15 cellular contexts compared by ENCODE assay signal in genomic region chr1:32255072-32256071, GRCh38. TPM values are rescaled to one million over a fixed set of nuclear protein-coding genes. Genes with fewer than 3 reads are reported as not detected.
DNase-seq lines count a peak whose midpoint lies in the region; ATAC-seq and TF ChIP-seq lines count a peak whose summit lies in the region.
"Had no signal": no experiment of that assay in that cellular context is flagged by ENCODE, and none has a peak within 500 bp of the region (broad histone marks: within the 10 kb centered on the region; RNA-seq: fewer than 3 reads in every experiment).

No MANE protein-coding gene starts in this region.

- in situ Hi-C loops in IMR-90 (cut with MboI; ENCODE audit: low sequenced_read_pairs): no loop called here

- no peak for TF ChIP-seq RAD21 in IMR-90 (IDR thresholded peaks at IDR 0.05; ENCODE audit: low read length)

- H3K23ac ChIP-seq in IMR-90 (ENCODE audit: low read depth, low read length) (no peak overlapping the region), trophoblast cell (ENCODE audit: low read length) (no peak overlapping the region)

- no peak overlapping the region for H3K56ac ChIP-seq in IMR-90 (ENCODE audit: extremely low read depth, insufficient read depth, low read length)

- intact Hi-C loops in IMR-90 (cut with micrococcal nuclease): no loop called here
- intact Hi-C loops in activated T-helper 1 cell treated with anti-CD3 and anti-CD28 coated beads, Interleukin-12 subunit alpha, Interleukin-12 subunit beta, Interleukin-2, Interleukin-4 antibody, amounts not matched to agents 30 ng/mL and 10 ng/mL and 1 ng/mL, durations not matched to agents 14 hours and 24 hours and 36 hours (cut with micrococcal nuclease): loop anchor here (1.0 to 10.0 kb wide), 2 partner anchors 8 to 729 kb away; no protein-coding TSS in a partner anchor
- intact Hi-C loops in natural killer cell (cut with micrococcal nuclease): no loop called here

- H3K79me2 ChIP-seq in trophoblast cell (ENCODE audit: control insufficient read depth, insufficient read depth, low read length, poor library complexity): no peaks in the 10 kb centered on the region

- H2AK9ac ChIP-seq in IMR-90 (replicated peaks; ENCODE audit: low read depth, low read length, poor library complexity): no peak overlapping the region

- H2AFZ ChIP-seq in IMR-90 (replicated peaks; ENCODE audit: low read length, poor library complexity) (peak overlapping the region; percentile 18), trophoblast cell (ENCODE audit: insufficient read depth, low read length, poor library complexity) (no peak overlapping the region)

- H3K9me1 ChIP-seq in IMR-90 (ENCODE audit: insufficient read depth, low read length): no peaks in the 10 kb centered on the region

- H3K4me1 Mint-ChIP-seq in activated T-helper 1 cell treated with anti-CD3 and anti-CD28 coated beads, Interleukin-12 subunit alpha, Interleukin-12 subunit beta, Interleukin-2, Interleukin-4 antibody, amounts not matched to agents 30 ng/mL and 10 ng/mL and 1 ng/mL, durations not matched to agents 14 hours and 24 hours and 36 hours (ENCODE audit: low read depth): peaks cover 63% of the 10 kb centered on the region
- peaks cover 47 to 65% of the 10 kb centered on the region in 2 donors for H3K4me1 Mint-ChIP-seq in natural killer cell

- TF ChIP-seq CTCF in IMR-90 (conservative IDR thresholded peaks at IDR 0.05; ENCODE audit: low read depth, low read length): no peak
- no peak for TF ChIP-seq CTCF in natural killer cell (IDR thresholded peaks at IDR 0.05)
- TF ChIP-seq CTCF in foreskin keratinocyte (conservative IDR thresholded peaks at IDR 0.05): no peak

- H3K4me1 ChIP-seq in IMR-90 (ENCODE audit: control insufficient read depth, insufficient read depth, low read length) (no peaks in the 10 kb centered on the region), foreskin keratinocyte (no peaks in the 10 kb centered on the region), trophoblast cell (ENCODE audit: control insufficient read depth in 1 of 2, insufficient read depth in 2 of 2, low read length in 2 of 2) (no peaks in the 10 kb centered on the region)

- H4K91ac ChIP-seq in IMR-90 (ENCODE audit: insufficient read depth, low read depth, low read length) (no peak overlapping the region), trophoblast cell (ENCODE audit: low read depth, low read length) (no peak overlapping the region)

- H2BK120ac ChIP-seq in IMR-90 (ENCODE audit: low read depth, low read length) (no peak overlapping the region), trophoblast cell (ENCODE audit: insufficient read depth, low read length, poor library complexity) (no peak overlapping the region)

- no peak overlapping the region for H4K12ac ChIP-seq in trophoblast cell (ENCODE audit: low read depth, low read length)

- no peak overlapping the region for H3K18ac ChIP-seq in IMR-90 (ENCODE audit: low read depth, low read length)
- H3K18ac ChIP-seq in trophoblast cell (ENCODE audit: low read length): no peak overlapping the region

- POLR2A ChIA-PET in IMR-90 (lab: Charles Lee; ENCODE audit: unreplicated experiment): no interaction called here

- 60% methylated on average over 1 of the region's 10 CpGs; no CpG with 5 or more reads in 1 of the 2 experiments for WGBS in IMR-90 (ENCODE audit: extremely low coverage in 2 of 2, insufficient read length in 1 of 2), 2 experiments
- no CpG with 5 or more reads among the region's 10 CpGs for WGBS in trophoblast cell (ENCODE audit: extremely low coverage, insufficient coverage, insufficient read length)

- no peaks in the 10 kb centered on the region for H3K27me3 Mint-ChIP-seq in activated T-helper 1 cell treated with anti-CD3 and anti-CD28 coated beads, Interleukin-12 subunit alpha, Interleukin-12 subunit beta, Interleukin-2, Interleukin-4 antibody, amounts not matched to agents 30 ng/mL and 10 ng/mL and 1 ng/mL, durations not matched to agents 14 hours and 24 hours and 36 hours (ENCODE audit: insufficient read depth)
- no peaks in the 10 kb centered on the region for H3K27me3 Mint-ChIP-seq in natural killer cell (ENCODE audit: low read depth in 2 of 2)

- no peak overlapping the region for H3K9ac ChIP-seq in IMR-90 (ENCODE audit: low read depth, low read length)
- H3K9ac ChIP-seq in trophoblast cell (ENCODE audit: low read length): no peak overlapping the region

- peak; percentile 56 for DNase-seq in activated T-cell treated with anti-CD3 and anti-CD28 coated beads, Interleukin-2, amount 50 U/mL, for 1 hour
- DNase-seq in activated T-cell treated with anti-CD3 and anti-CD28 coated beads for 4 hours (no peak), IMR-90 (no peak), natural killer cell (no peak), foreskin keratinocyte (no peak), cortex of kidney (lab: John Stamatoyannopoulos, UW) (no peak), trophoblast cell (no peak)
- DNase-seq in activated T-helper 1 cell treated with anti-CD3 and anti-CD28 coated beads, Interleukin-12 subunit alpha, Interleukin-12 subunit beta, Interleukin-2, Interleukin-4 antibody, amounts not matched to agents 30 ng/mL and 10 ng/mL and 1 ng/mL, durations not matched to agents 14 hours and 24 hours and 36 hours (ENCODE audit: low spot score): peak; percentile 29
- DNase-seq: activated CD4-positive, alpha-beta T cell treated with anti-CD3 and anti-CD28 coated beads, Interleukin-2, amount 50 U/mL, for 48 hours; NCI-H2107; NCI-H82; T-helper 9 cell had no signal

- no peak overlapping the region for H2BK20ac ChIP-seq in IMR-90 (ENCODE audit: low read depth, low read length)

- H3K9me3 Mint-ChIP-seq in activated T-helper 1 cell treated with anti-CD3 and anti-CD28 coated beads, Interleukin-12 subunit alpha, Interleukin-12 subunit beta, Interleukin-2, Interleukin-4 antibody, amounts not matched to agents 30 ng/mL and 10 ng/mL and 1 ng/mL, durations not matched to agents 14 hours and 24 hours and 36 hours: no peaks in the 10 kb centered on the region
- no peaks in the 10 kb centered on the region for H3K9me3 Mint-ChIP-seq in natural killer cell

- H3K4me2 ChIP-seq in IMR-90 (ENCODE audit: low read depth, low read length) (no peak overlapping the region), trophoblast cell (ENCODE audit: low read length) (no peak overlapping the region)

- no peak overlapping the region for H2BK5ac ChIP-seq in IMR-90 (ENCODE audit: low read depth, low read length, poor library complexity, severe bottlenecking)
- no peak overlapping the region for H2BK5ac ChIP-seq in trophoblast cell (ENCODE audit: low read depth, low read length, poor library complexity)

- no peak overlapping the region for H2BK15ac ChIP-seq in IMR-90 (ENCODE audit: low read depth, low read length)

- H3K9me3 ChIP-seq in IMR-90 (ENCODE audit: control insufficient read depth, insufficient read depth, low read length): no peaks in the 10 kb centered on the region
- H3K9me3 ChIP-seq in trophoblast cell (ENCODE audit: insufficient read depth, low read depth, low read length): no peaks in the 10 kb centered on the region

- H3K79me1 ChIP-seq in IMR-90 (ENCODE audit: low read depth in 1 of 2, low read length in 2 of 2) (no peaks in the 10 kb centered on the region), trophoblast cell (ENCODE audit: low read length) (no peaks in the 10 kb centered on the region)

- peak overlapping the region; percentile 88 for H3K27ac Mint-ChIP-seq in activated T-helper 1 cell treated with anti-CD3 and anti-CD28 coated beads, Interleukin-12 subunit alpha, Interleukin-12 subunit beta, Interleukin-2, Interleukin-4 antibody, amounts not matched to agents 30 ng/mL and 10 ng/mL and 1 ng/mL, durations not matched to agents 14 hours and 24 hours and 36 hours
- H3K27ac Mint-ChIP-seq in natural killer cell: peak overlapping the region; percentile 93 to 96

- H3K14ac ChIP-seq in IMR-90 (replicated peaks; ENCODE audit: low read depth, low read length) (no peak overlapping the region), trophoblast cell (ENCODE audit: low read length) (no peak overlapping the region)

- no peak for TF ChIP-seq POLR2A in IMR-90 (IDR thresholded peaks at IDR 0.05; ENCODE audit: low read depth, low read length)

- H4K8ac ChIP-seq in IMR-90 (ENCODE audit: low read depth in 2 of 2, low read length in 2 of 2): no peak overlapping the region
- no peak overlapping the region for H4K8ac ChIP-seq in trophoblast cell (ENCODE audit: low read depth, low read length)

- no peak for ATAC-seq in IMR-90 (ENCODE audit: low read depth)
- ATAC-seq in natural killer cell: peak in 1 of 3 donors; percentile 7
- ATAC-seq in foreskin keratinocyte: no peak
- ATAC-seq: Right ventricle myocardium inferior had no signal

- no peak overlapping the region for H3K4ac ChIP-seq in IMR-90 (ENCODE audit: low read depth, low read length)
- H3K4ac ChIP-seq in trophoblast cell (ENCODE audit: low read depth, low read length): no peak overlapping the region

- H2AK5ac ChIP-seq in IMR-90 (ENCODE audit: low read depth, low read length) (no peak overlapping the region), trophoblast cell (ENCODE audit: low read length) (no peak overlapping the region)

- H2BK12ac ChIP-seq in trophoblast cell (ENCODE audit: low read length): no peak overlapping the region

- no peaks in the 10 kb centered on the region for H4K20me1 ChIP-seq in IMR-90 (ENCODE audit: insufficient read depth, low read length)

- dilution Hi-C loops in IMR-90 (cut with HindIII; ENCODE audit: low sequenced_read_pairs, unreplicated experiment): no loop called here

- H3K27ac ChIP-seq in IMR-90 (ENCODE audit: insufficient read depth, low read length) (no peak overlapping the region), foreskin keratinocyte (no peak overlapping the region), trophoblast cell (ENCODE audit: low read depth, low read length) (no peak overlapping the region)
- H3K27ac ChIP-seq: epithelial cell of prostate had no signal

- H3K4me3 ChIP-seq in IMR-90 (ENCODE audit: insufficient read depth, low read depth, low read length) (no peak overlapping the region), trophoblast cell (ENCODE audit: low read depth, low read length) (no peak overlapping the region)

- BruUV-seq in IMR-90 (replicated peaks; lab: Mats Ljungman, UMichigan): no TSS peak

- peak overlapping the region; percentile 83 for H3K4me3 Mint-ChIP-seq in activated T-helper 1 cell treated with anti-CD3 and anti-CD28 coated beads, Interleukin-12 subunit alpha, Interleukin-12 subunit beta, Interleukin-2, Interleukin-4 antibody, amounts not matched to agents 30 ng/mL and 10 ng/mL and 1 ng/mL, durations not matched to agents 14 hours and 24 hours and 36 hours
- peak overlapping the region; percentile 85 for H3K4me3 Mint-ChIP-seq in natural killer cell

- CTCF ChIA-PET in IMR-90 (lab: Yijun Ruan, JAX): no interaction called here

- H3K36me3 ChIP-seq in IMR-90 (ENCODE audit: control insufficient read depth, insufficient read depth, low read length) (no peaks in the 10 kb centered on the region), trophoblast cell (ENCODE audit: control insufficient read depth in 1 of 2, insufficient read depth in 2 of 2, low read length in 2 of 2) (no peaks in the 10 kb centered on the region)

- H3K36me3 Mint-ChIP-seq in activated T-helper 1 cell treated with anti-CD3 and anti-CD28 coated beads, Interleukin-12 subunit alpha, Interleukin-12 subunit beta, Interleukin-2, Interleukin-4 antibody, amounts not matched to agents 30 ng/mL and 10 ng/mL and 1 ng/mL, durations not matched to agents 14 hours and 24 hours and 36 hours (ENCODE audit: low read depth): peaks cover 37% of the 10 kb centered on the region
- H3K36me3 Mint-ChIP-seq in natural killer cell: no peaks in the 10 kb centered on the region

- H3K27me3 ChIP-seq in IMR-90 (ENCODE audit: control insufficient read depth, insufficient read depth, low read length) (peaks cover 2% of the 10 kb centered on the region; the same call in 1 of the 2 replicates), foreskin keratinocyte (no peaks in the 10 kb centered on the region), trophoblast cell (ENCODE audit: insufficient read depth, low read length) (no peaks in the 10 kb centered on the region)

- no peak overlapping the region for H4K5ac ChIP-seq in IMR-90 (ENCODE audit: low read depth, low read length)

RNA-seq across cellular contexts. Expression of gene LCK, which starts 4.3 kb away (rescaled TPM):
- not detected in 2 replicates for total RNA-seq in IMR-90 (2012; rRNA removed)
- polyA plus RNA-seq in IMR-90 (2012; rRNA removed): not detected in 2 replicates
- polyA plus RNA-seq in IMR-90 (2012; cell fraction: cytosol; rRNA removed): not detected in 2 replicates
- polyA plus RNA-seq in IMR-90 (2012; cell fraction: nucleus; rRNA removed; ENCODE audit: low replicate concordance): 0.05 TPM in 1 of 2 replicates, not detected in the other
- 269 and 281 TPM in 2 replicates for total RNA-seq in activated T-helper 1 cell treated with anti-CD3 and anti-CD28 coated beads, Interleukin-12 subunit alpha, Interleukin-12 subunit beta, Interleukin-2, Interleukin-4 antibody, amounts not matched to agents 30 ng/mL and 10 ng/mL and 1 ng/mL, durations not matched to agents 14 hours and 24 hours and 36 hours
- 100 to 1,000 TPM; 180 to 227 (median 215) TPM for total RNA-seq in natural killer cell
- total RNA-seq in foreskin keratinocyte: 1.1 TPM in 2 replicates
- polyA plus RNA-seq in foreskin keratinocyte: 0.81 and 0.91 TPM in 2 replicates
- polyA plus RNA-seq in trophoblast cell (2013): 0.17 and 0.25 TPM in 2 replicates
- total RNA-seq: osteocyte had no signal

RNA-seq across cellular contexts. Expression of gene FAM167B, which starts 8.3 kb away (rescaled TPM):
- total RNA-seq in IMR-90 (2012; rRNA removed) (0.18 TPM in 1 of 2 replicates, not detected in the other), natural killer cell (1 to 10 TPM in 1 of 3 donors, under 1 TPM in 2; 0.54 to 1.3 (median 0.80) TPM), foreskin keratinocyte (0.14 and 0.18 TPM in 2 replicates)
- polyA plus RNA-seq in IMR-90 (2012; rRNA removed) (0.53 and 0.59 TPM in 2 replicates), foreskin keratinocyte (0.17 and 0.27 TPM in 2 replicates)
- polyA plus RNA-seq in IMR-90 (2012; cell fraction: cytosol; rRNA removed): 0.62 and 1.0 TPM in 2 replicates
- polyA plus RNA-seq in IMR-90 (2012; cell fraction: nucleus; rRNA removed; ENCODE audit: low replicate concordance): 1.8 and 3.7 TPM in 2 replicates
- 0.57 and 0.61 TPM in 2 replicates for total RNA-seq in activated T-helper 1 cell treated with anti-CD3 and anti-CD28 coated beads, Interleukin-12 subunit alpha, Interleukin-12 subunit beta, Interleukin-2, Interleukin-4 antibody, amounts not matched to agents 30 ng/mL and 10 ng/mL and 1 ng/mL, durations not matched to agents 14 hours and 24 hours and 36 hours
- polyA plus RNA-seq in trophoblast cell (2013): 0.29 and 0.37 TPM in 2 replicates

RNA-seq across cellular contexts. Expression of gene EIF3I, which starts 33.2 kb away (rescaled TPM):
- total RNA-seq in IMR-90 (2012; rRNA removed): 574 and 716 TPM in 2 replicates
- 376 and 469 TPM in 2 replicates for polyA plus RNA-seq in IMR-90 (2012; rRNA removed)
- polyA plus RNA-seq in IMR-90 (2012; cell fraction: cytosol; rRNA removed): 293 and 465 TPM in 2 replicates
- polyA plus RNA-seq in IMR-90 (2012; cell fraction: nucleus; rRNA removed; ENCODE audit: low replicate concordance): 87.9 and 110 TPM in 2 replicates
- total RNA-seq in activated T-helper 1 cell treated with anti-CD3 and anti-CD28 coated beads, Interleukin-12 subunit alpha, Interleukin-12 subunit beta, Interleukin-2, Interleukin-4 antibody, amounts not matched to agents 30 ng/mL and 10 ng/mL and 1 ng/mL, durations not matched to agents 14 hours and 24 hours and 36 hours: 297 TPM in 2 replicates
- total RNA-seq in natural killer cell: 100 to 1,000 TPM; 107 to 126 (median 110) TPM
- total RNA-seq in foreskin keratinocyte: 308 and 324 TPM in 2 replicates
- 343 and 351 TPM in 2 replicates for polyA plus RNA-seq in foreskin keratinocyte
- 160 TPM in 2 replicates for polyA plus RNA-seq in trophoblast cell (2013)

RNA-seq across cellular contexts. Expression of gene TMEM234, which starts 33.2 kb away (rescaled TPM):
- total RNA-seq in IMR-90 (2012; rRNA removed): 10.0 and 10.8 TPM in 2 replicates
- polyA plus RNA-seq in IMR-90 (2012; rRNA removed): 22.7 and 23.4 TPM in 2 replicates
- polyA plus RNA-seq in IMR-90 (2012; cell fraction: cytosol; rRNA removed): 16.5 and 16.6 TPM in 2 replicates
- polyA plus RNA-seq in IMR-90 (2012; cell fraction: nucleus; rRNA removed; ENCODE audit: low replicate concordance): 62.6 and 77.9 TPM in 2 replicates
- total RNA-seq in activated T-helper 1 cell treated with anti-CD3 and anti-CD28 coated beads, Interleukin-12 subunit alpha, Interleukin-12 subunit beta, Interleukin-2, Interleukin-4 antibody, amounts not matched to agents 30 ng/mL and 10 ng/mL and 1 ng/mL, durations not matched to agents 14 hours and 24 hours and 36 hours: 13.5 and 15.0 TPM in 2 replicates
- 10 to 100 TPM; 22.2 to 27.1 (median 24.7) TPM for total RNA-seq in natural killer cell
- 16.0 and 18.5 TPM in 2 replicates for total RNA-seq in foreskin keratinocyte
- polyA plus RNA-seq in foreskin keratinocyte: 19.6 and 20.0 TPM in 2 replicates
- 10.1 and 10.9 TPM in 2 replicates for polyA plus RNA-seq in trophoblast cell (2013)

RNA-seq across cellular contexts. Expression of gene HDAC1, which starts 36.5 kb away (rescaled TPM):
- total RNA-seq in IMR-90 (2012; rRNA removed): 88.9 and 95.5 TPM in 2 replicates
- 131 and 139 TPM in 2 replicates for polyA plus RNA-seq in IMR-90 (2012; rRNA removed)
- 61.2 and 72.2 TPM in 2 replicates for polyA plus RNA-seq in IMR-90 (2012; cell fraction: cytosol; rRNA removed)
- 148 and 372 TPM in 2 replicates for polyA plus RNA-seq in IMR-90 (2012; cell fraction: nucleus; rRNA removed; ENCODE audit: low replicate concordance)
- 177 and 179 TPM in 2 replicates for total RNA-seq in activated T-helper 1 cell treated with anti-CD3 and anti-CD28 coated beads, Interleukin-12 subunit alpha, Interleukin-12 subunit beta, Interleukin-2, Interleukin-4 antibody, amounts not matched to agents 30 ng/mL and 10 ng/mL and 1 ng/mL, durations not matched to agents 14 hours and 24 hours and 36 hours
- total RNA-seq in natural killer cell: 100 to 1,000 TPM; 110 to 133 (median 125) TPM
- total RNA-seq in foreskin keratinocyte: 90.8 and 102 TPM in 2 replicates
- polyA plus RNA-seq in foreskin keratinocyte: 72.9 and 87.4 TPM in 2 replicates
- polyA plus RNA-seq in trophoblast cell (2013): 58.2 and 60.3 TPM in 2 replicates

Comparison
In these comparisons a context has a peak if more than half of its experiments do, and no peak if none do; other contexts are left out.
1. DNase-seq: peak in activated T-cell treated with anti-CD3 and anti-CD28 coated beads, Interleukin-2, amount 50 U/mL, for 1 hour (single experiment) and activated T-helper 1 cell treated with anti-CD3 and anti-CD28 coated beads, Interleukin-12 subunit alpha, Interleukin-12 subunit beta, Interleukin-2, Interleukin-4 antibody, amounts not matched to agents 30 ng/mL and 10 ng/mL and 1 ng/mL, durations not matched to agents 14 hours and 24 hours and 36 hours (single experiment); none in activated T-cell treated with anti-CD3 and anti-CD28 coated beads for 4 hours (single experiment), IMR-90 (single experiment), natural killer cell (single experiment), foreskin keratinocyte (0 of 2), cortex of kidney (single experiment) and trophoblast cell (0 of 2).
2. RNA of gene LCK, which starts 4.3 kb away (total RNA-seq): 269 to 281 TPM in activated T-helper 1 cell treated with anti-CD3 and anti-CD28 coated beads, Interleukin-12 subunit alpha, Interleukin-12 subunit beta, Interleukin-2, Interleukin-4 antibody, amounts not matched to agents 30 ng/mL and 10 ng/mL and 1 ng/mL, durations not matched to agents 14 hours and 24 hours and 36 hours and 180 to 227 TPM in natural killer cell; 1.1 TPM in foreskin keratinocyte and not detected in IMR-90; every median in the first group is over 10 times any median in the second.